In the genomic region with DNA sequence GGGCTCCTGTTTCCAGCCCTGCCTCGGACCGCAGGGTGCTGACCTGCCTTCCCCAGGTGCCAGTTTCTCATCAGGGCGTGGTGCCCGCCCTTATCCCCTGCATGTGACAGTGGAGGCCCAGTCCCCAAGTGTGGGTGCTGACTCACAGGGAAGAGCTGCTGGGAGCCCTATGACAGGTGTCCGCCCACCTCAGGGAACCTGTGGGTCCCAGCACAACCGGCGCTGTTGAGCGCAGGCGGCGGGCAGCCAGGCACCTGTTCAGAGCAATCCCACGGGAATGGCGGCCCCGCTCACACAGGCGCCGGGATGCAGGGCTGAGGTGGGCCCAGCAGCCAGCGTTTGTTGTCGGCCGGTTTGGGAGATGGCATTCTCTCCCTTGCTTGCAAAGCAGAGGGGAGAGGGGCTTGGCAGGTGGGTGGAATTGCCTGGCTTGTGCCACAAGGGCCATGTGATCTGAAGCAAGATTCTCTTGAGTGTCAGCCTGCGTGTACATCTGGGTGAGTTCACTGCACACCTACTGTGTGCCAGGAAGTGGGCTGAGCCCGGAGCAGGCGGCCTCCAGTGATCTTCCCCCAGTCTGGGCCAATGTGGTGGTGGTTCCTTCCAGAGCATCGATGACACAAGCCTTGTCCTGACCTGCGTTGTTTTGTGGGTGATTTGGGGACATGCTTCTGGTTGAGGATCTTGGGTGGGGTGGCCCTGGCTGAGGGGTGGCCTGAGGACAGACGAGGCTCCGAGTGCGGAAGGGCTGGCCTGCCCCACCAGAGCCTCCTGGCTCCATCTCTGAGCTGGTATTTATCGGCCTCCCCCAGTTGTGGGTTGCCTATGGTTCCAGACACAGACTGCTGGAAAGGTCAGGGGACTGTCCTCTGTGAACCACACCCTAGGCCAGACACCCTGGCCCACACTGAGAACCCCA, we compare ENCODE assay signal across 12 cellular contexts. TPM values are rescaled to one million over a fixed set of nuclear protein-coding genes. Genes with fewer than 3 reads are reported as not detected.
A peak's percentile ranks its signal among the peaks of the same experiment; 100 is the strongest.
DNase-seq lines count a peak whose midpoint lies in the region; ATAC-seq and TF ChIP-seq lines count a peak whose summit lies in the region.
"Had no signal": no experiment of that assay in that cellular context is flagged by ENCODE, and none has a peak within 500 bp of the region (broad histone marks: within the 10 kb centered on the region; RNA-seq: fewer than 3 reads in every experiment).

No MANE protein-coding gene starts in this region.

- RAD21 ChIA-PET in HCT116 (lab: Charles Lee; ENCODE audit: low non-redundant PET in 1 of 2, low total read pairs in 2 of 2, uncharacterized antibody in 2 of 2, unreplicated experiment in 2 of 2) = no interaction called here

- BruUV-seq in HCT116 (replicated peaks; lab: Mats Ljungman, UMichigan) = no TSS peak

- no peak for TF ChIP-seq RAD21 in HCT116 (IDR thresholded peaks at IDR 0.05; ENCODE audit: low read depth)

- no peaks in the 10 kb centered on the region for H3K36me3 ChIP-seq in HCT116 (ENCODE audit: control insufficient read depth in 1 of 2, insufficient read depth in 2 of 2, low read length in 2 of 2)
- peaks cover 0 to 31% (median 2%) of the 10 kb centered on the region in 6 donors for H3K36me3 ChIP-seq in spleen
- peaks cover 0 to 13% of the 10 kb centered on the region in 2 donors for H3K36me3 ChIP-seq in gastroesophageal sphincter

- TF ChIP-seq EP300 in gastroesophageal sphincter (IDR thresholded peaks at IDR 0.05) = no peak

- no peak for TF ChIP-seq POLR2A in HCT116 (IDR thresholded peaks at IDR 0.05; ENCODE audit: borderline replicate concordance, extremely low read depth, insufficient read depth, insufficient read length)
- TF ChIP-seq POLR2A in spleen (IDR thresholded peaks at IDR 0.05) = no peak
- no peak for TF ChIP-seq POLR2A in gastroesophageal sphincter (IDR thresholded peaks at IDR 0.05)

- intact Hi-C loops in HCT116 (cut with micrococcal nuclease) = no loop called here
- intact Hi-C loops in spleen (cut with DNase I; ENCODE audit: low total_unique reads) = no loop called here
- intact Hi-C loops in posterior vena cava (cut with DNase I) = loop anchor here (5.0 to 10.0 kb wide), 2 partner anchors 48 to 235 kb away; no protein-coding TSS in a partner anchor

- 0 out of 2 replicates have a peak overlapping the region, but pooled peaks have one; percentile 82 for H3K4me2 ChIP-seq in HCT116 (ENCODE audit: low read length)

- WGBS in spleen, 5 donors = 73 to 89% (median 77%) methylated on average over 16 to 27 of the region's 27 CpGs
- no CpG with 5 or more reads among the region's 27 CpGs for WGBS in gastroesophageal sphincter (ENCODE audit: low coverage in 1 of 2), 2 donors

- H3K27ac Mint-ChIP-seq in T-cell (no peak overlapping the region), immature natural killer cell (peak overlapping the region; percentile 30 to 74 (median 60))

- no peaks in the 10 kb centered on the region for H3K27me3 ChIP-seq in HCT116 (ENCODE audit: insufficient read depth, low read length)
- H3K27me3 ChIP-seq in spleen (replicated peaks in 1 of 7) = peaks cover 0 to 6% (median 0%) of the 10 kb centered on the region in 7 donors
- H3K27me3 ChIP-seq in gastroesophageal sphincter = no peaks in the 10 kb centered on the region

- H3K9me3 ChIP-seq in HCT116 (ENCODE audit: control insufficient read depth in 1 of 2, insufficient read depth in 1 of 2, low read depth in 1 of 2, low read length in 2 of 2) (no peaks in the 10 kb centered on the region), spleen (no peaks in the 10 kb centered on the region), gastroesophageal sphincter (no peaks in the 10 kb centered on the region)

- no peak overlapping the region for H3K4me3 ChIP-seq in HCT116 (replicated peaks in 1 of 2; ENCODE audit: low read depth in 1 of 2, low read length in 2 of 2)
- H3K4me3 ChIP-seq in spleen = peak overlapping the region in 2 of 8 donors; percentile 88 to 89
- H3K4me3 ChIP-seq in gastroesophageal sphincter = no peak overlapping the region

- peaks cover 19 to 32% (median 20%) of the 10 kb centered on the region in 3 donors for H3K4me1 Mint-ChIP-seq in T-cell
- H3K4me1 Mint-ChIP-seq in immature natural killer cell = peaks cover 13 to 23% of the 10 kb centered on the region in 2 donors

- DNase-seq in HCT116 (ENCODE audit: low read depth, low spot score) (no peak), T-cell (no peak), immature natural killer cell (no peak), spleen (peak; percentile 83), posterior vena cava (ENCODE audit: low spot score) (no peak)
- DNase-seq in activated effector memory CD4-positive, alpha-beta T cell treated with anti-CD3 and anti-CD28 coated beads, Interleukin-2, amount 50 U/mL, for 16 hours = no peak
- DNase-seq: DND-41, hippocampal formation, NCI-H226, SIG-M5 had no signal

- H3K27ac ChIP-seq in HCT116 (ENCODE audit: low read depth, low read length) = no peak overlapping the region; the same call in 1 of the 2 replicates
- peak overlapping the region; percentile 72 to 99 (median 94) for H3K27ac ChIP-seq in spleen
- H3K27ac ChIP-seq in gastroesophageal sphincter = peak overlapping the region in 1 of 4 donors; percentile 97

- H3K9ac ChIP-seq in HCT116 (ENCODE audit: low read length) = peak overlapping the region; percentile 79; the same call in 1 of the 2 replicates

- no peak overlapping the region for H2AFZ ChIP-seq in HCT116 (ENCODE audit: low read depth, low read length, poor library complexity, severe bottlenecking)

- H3K79me2 ChIP-seq in HCT116 (ENCODE audit: insufficient read depth, low read length) = peaks cover 49% of the 10 kb centered on the region

- no peak for ATAC-seq in HCT116
- ATAC-seq in T-cell (replicated peaks in 1 of 4) = no peak
- ATAC-seq in gastroesophageal sphincter = no peak
- ATAC-seq: activated naive CD4-positive, alpha-beta T cell treated with anti-CD3 and anti-CD28 coated beads, Interleukin-2, amount 50 U/mL, for 72 hours had no signal

- POLR2A ChIA-PET in HCT116 (lab: Charles Lee) (no interaction called here), T-cell (lab: Charles Lee) (no interaction called here)

- no peak for TF ChIP-seq CTCF in HCT116 (IDR thresholded peaks at IDR 0.05 in 2 of 3, conservative IDR thresholded peaks at IDR 0.05 in 1 of 3; ENCODE audit: borderline replicate concordance in 1 of 3, insufficient read depth in 1 of 3, low read depth in 2 of 3, low read length in 2 of 3)
- no peak for TF ChIP-seq CTCF in spleen (IDR thresholded peaks at IDR 0.05 in 8 of 11, conservative IDR thresholded peaks at IDR 0.05 in 3 of 11)
- TF ChIP-seq CTCF in gastroesophageal sphincter (IDR thresholded peaks at IDR 0.05) = no peak

- no peaks in the 10 kb centered on the region for H3K36me3 Mint-ChIP-seq in T-cell
- no peaks in the 10 kb centered on the region for H3K36me3 Mint-ChIP-seq in immature natural killer cell
- H3K36me3 Mint-ChIP-seq: activated naive CD4-positive, alpha-beta T cell treated with anti-CD3 and anti-CD28 coated beads, Interleukin-2, amount 50 U/mL, for 72 hours had no signal

- no peaks in the 10 kb centered on the region for H3K9me2 ChIP-seq in HCT116 (ENCODE audit: insufficient read depth)

- peak overlapping the region; percentile 43 to 88 (median 83) for H3K4me3 Mint-ChIP-seq in T-cell
- H3K4me3 Mint-ChIP-seq in immature natural killer cell = peak overlapping the region; percentile 25 to 68 (median 47)

- no peaks in the 10 kb centered on the region for H4K20me1 ChIP-seq in HCT116 (ENCODE audit: insufficient read depth)

- H3K4me1 ChIP-seq in HCT116 (ENCODE audit: control insufficient read depth in 1 of 2, insufficient read depth in 2 of 2, low read length in 2 of 2) = peaks cover 11 to 30% of the 10 kb centered on the region in 2 experiments
- peaks cover 46 to 91% (median 84%) of the 10 kb centered on the region in 6 donors for H3K4me1 ChIP-seq in spleen
- H3K4me1 ChIP-seq in gastroesophageal sphincter = peaks cover 0 to 79% (median 19%) of the 10 kb centered on the region in 3 donors

- CTCF ChIA-PET in HCT116 (lab: Charles Lee) = no interaction called here
- CTCF ChIA-PET in T-cell (lab: Charles Lee) = no interaction called here

- no peaks in the 10 kb centered on the region for H3K9me3 Mint-ChIP-seq in T-cell
- no peaks in the 10 kb centered on the region for H3K9me3 Mint-ChIP-seq in immature natural killer cell
- H3K9me3 Mint-ChIP-seq: activated naive CD4-positive, alpha-beta T cell treated with anti-CD3 and anti-CD28 coated beads, Interleukin-2, amount 50 U/mL, for 72 hours had no signal

- H3K27me3 Mint-ChIP-seq in T-cell = no peaks in the 10 kb centered on the region
- peaks cover 3 to 23% (median 10%) of the 10 kb centered on the region in 3 donors for H3K27me3 Mint-ChIP-seq in immature natural killer cell (ENCODE audit: low read depth in 3 of 3)

TF ChIP-seq in HCT116, 20 proteins besides CTCF, POLR2A, EP300 and RAD21:
- TF ChIP-seq ZFX (IDR thresholded peaks at IDR 0.05) (no peak), EZH2 (IDR thresholded peaks at IDR 0.05) (no peak), SIN3A (IDR thresholded peaks at IDR 0.05; ENCODE audit: low read depth) (no peak)

RNA-seq across cellular contexts. Expression of a gene that starts 2.4 kb away (rescaled TPM):
- total RNA-seq in HCT116 (2021; ENCODE audit: unreplicated experiment) (13.9 TPM), T-cell (10 to 100 TPM; 11.5 to 15.3 (median 13.6) TPM), spleen (10 to 100 TPM; 24.8 to 41.7 (median 28.1) TPM), posterior vena cava (10 to 100 TPM; 10.4 to 16.1 TPM), gastroesophageal sphincter (10 to 100 TPM; 11.3 to 17.1 (median 14.8) TPM)
- 7.3 and 7.9 TPM in 2 replicates for polyA plus RNA-seq in HCT116 (2012)
- polyA plus RNA-seq in immature natural killer cell (1 to 10 TPM; 4.0 to 7.3 (median 4.3) TPM), spleen (10 to 100 TPM; 22.5 to 50.0 (median 27.8) TPM)

Comparison
In these comparisons a context has a peak if more than half of its experiments do, and no peak if none do; other contexts are left out.
1. H3K27ac Mint-ChIP-seq: peak in immature natural killer cell (6 of 6); none in T-cell (0 of 2).
2. intact Hi-C loops: an anchor here in posterior vena cava (5.0 to 10.0 kb wide); none called in HCT116 and spleen.